Comparison of ENCODE assay signal across 1 cellular context in the genomic region with DNA sequence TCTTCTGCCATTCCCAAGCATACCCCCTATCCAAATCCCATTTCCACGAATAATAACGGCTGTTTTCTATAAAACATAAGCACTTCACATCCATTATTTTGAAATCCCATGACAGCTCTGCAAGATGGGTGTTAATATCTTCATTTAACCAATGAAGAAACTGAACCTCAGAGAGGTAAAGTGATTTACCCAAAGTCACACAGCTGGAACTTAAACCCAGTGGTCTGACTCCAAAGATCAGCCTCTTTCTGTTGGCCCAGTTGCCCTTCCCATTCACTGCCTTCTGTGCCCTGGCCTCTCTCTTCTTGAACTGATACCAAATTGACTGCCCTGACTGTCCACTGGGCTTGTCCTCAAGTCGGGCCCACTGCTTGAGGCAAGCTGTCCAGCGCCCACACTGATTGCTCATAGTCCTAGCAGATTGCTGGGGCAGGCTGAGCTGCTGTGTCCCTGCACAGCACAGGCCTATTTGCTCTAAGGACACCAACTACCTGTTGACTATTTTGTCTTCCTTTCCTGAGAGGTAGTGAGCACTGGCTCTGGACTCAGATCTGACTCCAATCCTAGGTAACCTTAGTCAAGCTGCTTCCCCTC.
TF ChIP-seq lines count a peak whose summit lies in the region.

No MANE protein-coding gene starts in this region.

TF ChIP-seq in K562, 482 proteins besides CTCF, POLR2A, EP300 and RAD21 (continued from another document):
- TF ChIP-seq, protein P1, sequence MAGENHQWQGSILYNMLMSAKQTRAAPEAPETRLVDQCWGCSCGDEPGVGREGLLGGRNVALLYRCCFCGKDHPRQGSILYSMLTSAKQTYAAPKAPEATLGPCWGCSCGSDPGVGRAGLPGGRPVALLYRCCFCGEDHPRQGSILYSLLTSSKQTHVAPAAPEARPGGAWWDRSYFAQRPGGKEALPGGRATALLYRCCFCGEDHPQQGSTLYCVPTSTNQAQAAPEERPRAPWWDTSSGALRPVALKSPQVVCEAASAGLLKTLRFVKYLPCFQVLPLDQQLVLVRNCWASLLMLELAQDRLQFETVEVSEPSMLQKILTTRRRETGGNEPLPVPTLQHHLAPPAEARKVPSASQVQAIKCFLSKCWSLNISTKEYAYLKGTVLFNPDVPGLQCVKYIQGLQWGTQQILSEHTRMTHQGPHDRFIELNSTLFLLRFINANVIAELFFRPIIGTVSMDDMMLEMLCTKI (IDR thresholded peaks at IDR 0.05; ENCODE audit: partially characterized antibody) = no peak
- peak; percentile 78; the same call in 1 of the 2 replicates for TF ChIP-seq SMARCA5 (IDR thresholded peaks at IDR 0.05)
- no peak for TF ChIP-seq XRCC5 (IDR thresholded peaks at IDR 0.05; ENCODE audit: low read depth, low read length)
- 0 out of 2 replicates have a peak, but pooled peaks have one; percentile 11 for TF ChIP-seq POLR2G (IDR thresholded peaks at IDR 0.05; ENCODE audit: low read depth, low read length)
- TF ChIP-seq DIDO1 (tag; IDR thresholded peaks at IDR 0.05; ENCODE audit: low read depth) = no peak
- TF ChIP-seq RBM25 (IDR thresholded peaks at IDR 0.05; ENCODE audit: low read depth, low read length, severe bottlenecking) = peak; percentile 77
- TF ChIP-seq GATAD2A (IDR thresholded peaks at IDR 0.05) = no peak
- 0 out of 2 replicates have a peak, but pooled peaks have one; percentile 45 for TF ChIP-seq ZNF263 (CRISPR knock-in tag; IDR thresholded peaks at IDR 0.05; ENCODE audit: borderline replicate concordance)
- peak; percentile 20 to 63; a peak in 2 of 4 replicates for TF ChIP-seq KDM1A (IDR thresholded peaks at IDR 0.05)
- TF ChIP-seq, protein P2, sequence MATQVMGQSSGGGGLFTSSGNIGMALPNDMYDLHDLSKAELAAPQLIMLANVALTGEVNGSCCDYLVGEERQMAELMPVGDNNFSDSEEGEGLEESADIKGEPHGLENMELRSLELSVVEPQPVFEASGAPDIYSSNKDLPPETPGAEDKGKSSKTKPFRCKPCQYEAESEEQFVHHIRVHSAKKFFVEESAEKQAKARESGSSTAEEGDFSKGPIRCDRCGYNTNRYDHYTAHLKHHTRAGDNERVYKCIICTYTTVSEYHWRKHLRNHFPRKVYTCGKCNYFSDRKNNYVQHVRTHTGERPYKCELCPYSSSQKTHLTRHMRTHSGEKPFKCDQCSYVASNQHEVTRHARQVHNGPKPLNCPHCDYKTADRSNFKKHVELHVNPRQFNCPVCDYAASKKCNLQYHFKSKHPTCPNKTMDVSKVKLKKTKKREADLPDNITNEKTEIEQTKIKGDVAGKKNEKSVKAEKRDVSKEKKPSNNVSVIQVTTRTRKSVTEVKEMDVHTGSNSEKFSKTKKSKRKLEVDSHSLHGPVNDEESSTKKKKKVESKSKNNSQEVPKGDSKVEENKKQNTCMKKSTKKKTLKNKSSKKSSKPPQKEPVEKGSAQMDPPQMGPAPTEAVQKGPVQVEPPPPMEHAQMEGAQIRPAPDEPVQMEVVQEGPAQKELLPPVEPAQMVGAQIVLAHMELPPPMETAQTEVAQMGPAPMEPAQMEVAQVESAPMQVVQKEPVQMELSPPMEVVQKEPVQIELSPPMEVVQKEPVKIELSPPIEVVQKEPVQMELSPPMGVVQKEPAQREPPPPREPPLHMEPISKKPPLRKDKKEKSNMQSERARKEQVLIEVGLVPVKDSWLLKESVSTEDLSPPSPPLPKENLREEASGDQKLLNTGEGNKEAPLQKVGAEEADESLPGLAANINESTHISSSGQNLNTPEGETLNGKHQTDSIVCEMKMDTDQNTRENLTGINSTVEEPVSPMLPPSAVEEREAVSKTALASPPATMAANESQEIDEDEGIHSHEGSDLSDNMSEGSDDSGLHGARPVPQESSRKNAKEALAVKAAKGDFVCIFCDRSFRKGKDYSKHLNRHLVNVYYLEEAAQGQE (CRISPR knock-in tag; IDR thresholded peaks at IDR 0.05; ENCODE audit: low read depth) = 0 out of 2 replicates have a peak, but pooled peaks have one; percentile 10
- TF ChIP-seq, protein P3, sequence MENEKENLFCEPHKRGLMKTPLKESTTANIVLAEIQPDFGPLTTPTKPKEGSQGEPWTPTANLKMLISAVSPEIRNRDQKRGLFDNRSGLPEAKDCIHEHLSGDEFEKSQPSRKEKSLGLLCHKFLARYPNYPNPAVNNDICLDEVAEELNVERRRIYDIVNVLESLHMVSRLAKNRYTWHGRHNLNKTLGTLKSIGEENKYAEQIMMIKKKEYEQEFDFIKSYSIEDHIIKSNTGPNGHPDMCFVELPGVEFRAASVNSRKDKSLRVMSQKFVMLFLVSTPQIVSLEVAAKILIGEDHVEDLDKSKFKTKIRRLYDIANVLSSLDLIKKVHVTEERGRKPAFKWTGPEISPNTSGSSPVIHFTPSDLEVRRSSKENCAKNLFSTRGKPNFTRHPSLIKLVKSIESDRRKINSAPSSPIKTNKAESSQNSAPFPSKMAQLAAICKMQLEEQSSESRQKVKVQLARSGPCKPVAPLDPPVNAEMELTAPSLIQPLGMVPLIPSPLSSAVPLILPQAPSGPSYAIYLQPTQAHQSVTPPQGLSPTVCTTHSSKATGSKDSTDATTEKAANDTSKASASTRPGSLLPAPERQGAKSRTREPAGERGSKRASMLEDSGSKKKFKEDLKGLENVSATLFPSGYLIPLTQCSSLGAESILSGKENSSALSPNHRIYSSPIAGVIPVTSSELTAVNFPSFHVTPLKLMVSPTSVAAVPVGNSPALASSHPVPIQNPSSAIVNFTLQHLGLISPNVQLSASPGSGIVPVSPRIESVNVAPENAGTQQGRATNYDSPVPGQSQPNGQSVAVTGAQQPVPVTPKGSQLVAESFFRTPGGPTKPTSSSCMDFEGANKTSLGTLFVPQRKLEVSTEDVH (IDR thresholded peaks at IDR 0.05; ENCODE audit: low read depth, partially characterized antibody) = no peak
- TF ChIP-seq BCOR (IDR thresholded peaks at IDR 0.05) = peak; percentile 92
- no peak for TF ChIP-seq NR3C1 (CRISPR knock-in tag; IDR thresholded peaks at IDR 0.05)
- no peak for TF ChIP-seq NEUROD1 (IDR thresholded peaks at IDR 0.05; ENCODE audit: borderline replicate concordance, low read depth, low read length, partially characterized antibody)
- no peak for TF ChIP-seq ZFX (CRISPR knock-in tag; IDR thresholded peaks at IDR 0.05)
- TF ChIP-seq GATA2 (CRISPR knock-in tag; IDR thresholded peaks at IDR 0.05) = peak; percentile 15; the same call in 1 of the 2 replicates
- TF ChIP-seq RCOR1 (IDR thresholded peaks at IDR 0.05; ENCODE audit: borderline replicate concordance in 1 of 2, low read depth in 2 of 2, low read length in 2 of 2) = 0 out of 4 replicates have a peak, but pooled peaks of 1 of the 2 experiments have one; percentile 10
- no peak for TF ChIP-seq ZNF165 (CRISPR knock-in tag; IDR thresholded peaks at IDR 0.05; ENCODE audit: borderline replicate concordance)
- no peak for TF ChIP-seq MCM2 (IDR thresholded peaks at IDR 0.05; ENCODE audit: low read depth)
- TF ChIP-seq CBX2 (IDR thresholded peaks at IDR 0.05; ENCODE audit: insufficient read depth, low read length, poor library complexity, severe bottlenecking) = no peak
- no peak for TF ChIP-seq ZNF12 (CRISPR knock-in tag; IDR thresholded peaks at IDR 0.05)
- TF ChIP-seq MYBL2 (IDR thresholded peaks at IDR 0.05; ENCODE audit: low read depth) = no peak
- no peak for TF ChIP-seq MYBL2 (CRISPR knock-in tag; IDR thresholded peaks at IDR 0.05; ENCODE audit: borderline replicate concordance)
- peak; percentile 71 for TF ChIP-seq ZFP36 (IDR thresholded peaks at IDR 0.05; ENCODE audit: low read depth, low read length, partially characterized antibody)
- 0 out of 2 replicates have a peak, but pooled peaks have one; percentile 4 for TF ChIP-seq ESRRA (IDR thresholded peaks at IDR 0.05; ENCODE audit: borderline replicate concordance, low read depth)
- no peak for TF ChIP-seq HDAC2 (IDR thresholded peaks at IDR 0.05)
- TF ChIP-seq, protein P4, sequence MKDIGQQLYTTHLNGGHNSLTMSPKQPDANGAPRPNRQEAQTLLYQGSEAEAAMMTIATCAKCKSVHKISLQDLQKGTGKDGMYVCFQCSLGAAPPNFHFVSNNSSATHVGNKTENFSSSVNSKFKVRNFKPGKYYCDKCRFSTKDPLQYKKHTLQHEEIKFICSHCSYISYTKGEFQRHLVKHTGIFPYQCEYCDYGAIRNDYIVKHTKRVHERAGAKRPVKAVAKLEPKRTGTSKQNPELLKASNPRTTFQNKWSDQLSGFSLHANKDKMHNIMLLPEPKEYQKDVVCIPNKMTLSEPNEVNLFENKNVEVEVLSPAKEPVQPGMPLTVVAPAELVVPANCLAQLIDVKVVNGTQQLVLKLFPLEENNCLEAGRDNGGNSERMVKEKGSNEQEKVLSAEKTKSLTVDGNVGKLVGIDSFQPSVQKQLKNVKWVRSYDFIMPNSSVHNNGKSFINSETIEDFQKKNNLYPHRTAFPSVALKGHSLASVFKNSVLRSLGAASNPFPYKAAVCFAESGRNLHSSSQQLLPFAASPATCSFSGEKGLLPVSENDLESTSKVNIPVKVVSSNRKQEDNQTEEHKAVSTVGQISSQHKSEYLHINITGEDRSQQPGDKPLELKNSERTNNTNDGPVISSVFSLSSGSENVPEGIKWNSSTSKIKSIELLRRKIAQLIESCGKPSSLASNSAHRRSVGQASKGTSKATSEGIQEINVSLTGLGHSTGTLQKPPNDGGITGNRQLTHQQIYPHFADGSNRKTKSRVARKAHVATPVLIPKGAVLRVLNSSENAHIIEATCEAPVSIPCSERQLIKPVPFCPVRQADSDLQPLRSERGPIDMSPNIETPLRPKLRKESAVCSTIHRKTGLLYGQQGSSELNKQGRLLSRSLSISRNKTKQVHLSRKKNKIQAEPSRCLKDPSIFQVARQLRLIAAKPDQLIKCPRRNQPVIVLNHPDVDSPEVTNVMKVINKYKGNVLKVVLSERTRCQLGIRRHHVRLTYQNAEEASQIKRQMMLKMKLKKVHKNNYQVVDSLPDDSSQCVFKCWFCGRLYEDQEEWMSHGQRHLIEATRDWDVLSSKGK (CRISPR knock-in tag; IDR thresholded peaks at IDR 0.05) = no peak
- TF ChIP-seq ZNF133 (CRISPR knock-in tag; IDR thresholded peaks at IDR 0.05) = no peak
- TF ChIP-seq U2AF1 (optimal IDR thresholded peaks at IDR 0.05; ENCODE audit: low read depth, low read length) = no peak
- no peak for TF ChIP-seq FOXM1 (IDR thresholded peaks at IDR 0.05; ENCODE audit: low read depth)
- 0 out of 2 replicates have a peak, but pooled peaks have one; percentile 3 for TF ChIP-seq FOXM1 (CRISPR knock-in tag; IDR thresholded peaks at IDR 0.05; ENCODE audit: low read depth)
- TF ChIP-seq ZC3H11A (IDR thresholded peaks at IDR 0.05; ENCODE audit: low read depth, low read length) = no peak
